ENCODE assay signal across 17 cellular contexts in the genomic region with DNA sequence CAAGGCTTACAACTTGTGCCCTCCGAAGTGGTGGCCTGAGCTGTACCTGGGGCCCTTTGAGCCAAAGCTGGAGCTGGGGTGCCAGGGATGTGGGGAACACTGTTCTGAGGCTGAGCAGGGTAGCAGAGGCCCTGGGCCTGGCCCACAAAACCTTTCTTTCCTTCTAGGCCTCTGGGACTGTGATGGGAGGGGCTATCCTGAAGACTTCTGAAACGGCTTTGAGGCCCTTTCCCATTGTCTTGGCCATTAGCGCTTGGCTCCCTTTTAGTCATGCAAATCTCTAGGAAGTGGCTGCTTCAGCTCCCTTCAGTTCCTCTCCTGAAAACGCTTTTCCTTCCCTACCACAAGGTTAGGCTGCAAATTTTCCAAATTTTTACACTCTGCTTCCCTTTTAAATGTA. TPM values are rescaled to one million over a fixed set of nuclear protein-coding genes. Genes with fewer than 3 reads are reported as not detected.
DNase-seq lines count a peak whose midpoint lies in the region; ATAC-seq and TF ChIP-seq lines count a peak whose summit lies in the region.
"Had no signal": no experiment of that assay in that cellular context is flagged by ENCODE, and none has a peak within 500 bp of the region (broad histone marks: within the 10 kb centered on the region; RNA-seq: fewer than 3 reads in every experiment).

No MANE protein-coding gene starts in this region.

- POLR2A ChIA-PET in WTC11 (lab: Charles Lee) = interaction anchor here (0.7 kb wide), 2 partner anchors 291 to 414 kb away, joined by 3 read pairs; no protein-coding TSS in a partner anchor

- no peak for TF ChIP-seq CTCF in WTC11 (IDR thresholded peaks at IDR 0.05)
- no peak for TF ChIP-seq CTCF in HFFc6 (IDR thresholded peaks at IDR 0.05)

- H3K4me1 Mint-ChIP-seq in WTC11 (peaks cover 83% of the 10 kb centered on the region), HFFc6 (ENCODE audit: low read depth) (peaks cover 28% of the 10 kb centered on the region)
- H3K4me1 Mint-ChIP-seq: IgD-negative memory B cell had no signal

- peaks cover 36% of the 10 kb centered on the region; the same call in 1 of the 2 replicates for H3K4me1 ChIP-seq in iPS-20b (ENCODE audit: insufficient read depth, low read length)

- intact Hi-C loops in cardiac septum (cut with DNase I) = loop anchor here (5.0 kb wide), 1 partner anchor 139 kb away; no protein-coding TSS in a partner anchor
- intact Hi-C loops in left cardiac atrium (cut with DNase I) = no loop called here

- peaks cover 8% of the 10 kb centered on the region for H3K27me3 Mint-ChIP-seq in WTC11 (ENCODE audit: low read depth)
- peaks cover 5% of the 10 kb centered on the region for H3K27me3 Mint-ChIP-seq in HFFc6 (ENCODE audit: insufficient read depth)

- H3K9me3 Mint-ChIP-seq in WTC11 (peaks cover 12% of the 10 kb centered on the region), HFFc6 (peaks cover under 1% of the 10 kb centered on the region; the same call in 1 of the 2 replicates)

- H3K36me3 Mint-ChIP-seq in WTC11 = peaks cover 18% of the 10 kb centered on the region
- peaks cover 2% of the 10 kb centered on the region; the same call in 1 of the 2 replicates for H3K36me3 Mint-ChIP-seq in HFFc6 (ENCODE audit: low read depth)
- H3K36me3 Mint-ChIP-seq: CD14-positive monocyte, IgD-negative memory B cell had no signal

- ATAC-seq in left cardiac atrium (no peak), WTC11 (peak; percentile 76)

- peak overlapping the region; percentile 37; the same call in 1 of the 2 replicates for H3K9ac ChIP-seq in iPS-20b (ENCODE audit: low read depth, low read length)

- no peaks in the 10 kb centered on the region for H3K36me3 ChIP-seq in iPS-20b (ENCODE audit: insufficient read depth, low read depth, low read length)

- H3K27me3 ChIP-seq in iPS-20b (ENCODE audit: insufficient read depth, low read length) = no peaks in the 10 kb centered on the region

- peak overlapping the region; percentile 97 for H3K27ac Mint-ChIP-seq in WTC11
- no peak overlapping the region for H3K27ac Mint-ChIP-seq in HFFc6
- H3K27ac Mint-ChIP-seq: IgD-negative memory B cell had no signal

- CTCF ChIA-PET in WTC11 (lab: Charles Lee) = interaction anchor here (0.6 to 2.7 kb wide), 7 partner anchors 8 to 303 kb away, joined by 3 to 14 read pairs (median 3); no protein-coding TSS in a partner anchor

- H3K27ac ChIP-seq in iPS-20b (ENCODE audit: low read length) = peak overlapping the region; percentile 57

- peaks cover 8% of the 10 kb centered on the region; the same call in 1 of the 2 replicates for H3K9me3 ChIP-seq in iPS-20b (ENCODE audit: insufficient read depth, low read depth, low read length)
- H3K9me3 ChIP-seq: Caco-2 had no signal

- H3K4me3 Mint-ChIP-seq in WTC11 (peak overlapping the region; percentile 29; the same call in 1 of the 2 replicates), HFFc6 (no peak overlapping the region)
- H3K4me3 Mint-ChIP-seq: CD14-positive monocyte, IgD-negative memory B cell had no signal

- H3K4me3 ChIP-seq in iPS-20b (ENCODE audit: low read length) = peak overlapping the region; percentile 9; the same call in 1 of the 2 replicates

- DNase-seq in cardiac septum (ENCODE audit: low spot score) (peak; percentile 53), left cardiac atrium (no peak), WTC11 (ENCODE audit: low spot score) (peak; percentile 58), NCI-H1436 (lab: John Stamatoyannopoulos, UW) (no peak), HFFc6 (no peak), SKM-1 treated with dmso at 0.1 percent for 144 hours (lab: John Stamatoyannopoulos, UW; ENCODE audit: unreplicated experiment) (no peak)
- no peak for DNase-seq in stimulated activated CD4-positive, alpha-beta T cell treated with anti-CD3 and anti-CD28 coated beads, Interleukin-2, amount 100 ng/mL, for 48 hours
- DNase-seq: GOT3, NCI-H1417, NCI-H2029, NCI-H510A, SIG-M5 had no signal

TF ChIP-seq in WTC11, 78 proteins besides CTCF, POLR2A, EP300 and RAD21:
- TF ChIP-seq, protein P1, sequence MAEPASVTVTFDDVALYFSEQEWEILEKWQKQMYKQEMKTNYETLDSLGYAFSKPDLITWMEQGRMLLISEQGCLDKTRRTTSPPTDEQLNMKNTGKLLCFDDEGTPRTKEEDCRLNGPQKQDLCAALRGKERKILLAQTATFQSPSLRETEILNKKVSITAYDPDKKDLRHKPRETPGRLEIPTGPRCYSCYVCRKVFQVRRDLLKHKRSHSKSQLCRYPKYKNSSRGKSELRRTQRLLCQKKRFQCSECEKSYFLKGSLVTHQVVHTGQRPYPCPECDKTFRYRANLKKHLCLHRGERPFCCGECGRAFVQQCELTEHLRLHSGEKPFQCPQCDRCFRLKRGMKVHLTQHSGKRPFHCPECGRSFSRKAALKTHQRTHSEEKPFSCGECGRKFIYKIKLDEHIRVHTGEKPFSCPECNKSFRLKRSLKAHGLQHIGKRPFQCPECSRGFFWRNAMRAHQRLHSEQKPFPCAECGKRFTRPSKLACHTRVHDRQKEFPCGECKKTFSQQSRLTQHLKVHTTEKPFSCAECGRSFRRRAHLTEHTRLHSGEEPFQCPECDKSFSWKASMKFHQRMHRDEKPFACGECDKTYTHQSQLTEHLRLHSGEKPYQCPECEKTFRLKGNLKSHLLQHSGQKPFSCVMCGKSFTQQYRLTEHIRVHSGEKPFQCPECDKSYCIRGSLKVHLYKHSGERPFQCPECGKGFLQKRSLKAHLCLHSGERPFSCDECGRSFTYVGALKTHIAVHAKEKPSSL (CRISPR knock-in tag; conservative IDR thresholded peaks at IDR 0.05) = peak; percentile 66; the same call in 1 of the 2 replicates
- no peak for TF ChIP-seq NFATC4 (CRISPR knock-in tag; IDR thresholded peaks at IDR 0.05)
- TF ChIP-seq ETV6 (CRISPR knock-in tag; IDR thresholded peaks at IDR 0.05) = peak; percentile 76; the same call in 1 of the 2 replicates
TF ChIP-seq in WTC11: peak in this region for 2.

RNA-seq across cellular contexts. Expression of a gene that starts 16.8 kb away (rescaled TPM):
- not detected for total RNA-seq in cardiac septum
- total RNA-seq in left cardiac atrium = under 1 TPM; 0.24 to 0.53 TPM
- 1.0 to 1.6 TPM (median 1.5 TPM) in 3 replicates for total RNA-seq in WTC11 (2021)
- total RNA-seq in HFFc6 (2021; fragmentation: NEBNext Ultra II Directional; extraction: Animal tissue kit (Norgen Biotek cat#: 25700)) = not detected
- total RNA-seq: A172, Caco-2 had no signal

RNA-seq across cellular contexts. Expression of a gene that starts 46.9 kb away (rescaled TPM):
- total RNA-seq in cardiac septum (not detected), left cardiac atrium (under 1 TPM; 0.71 to 0.84 TPM), WTC11 (2021) (24.4 to 32.4 TPM (median 30.7 TPM) in 3 replicates)
- total RNA-seq in HFFc6 (2021; fragmentation: NEBNext Ultra II Directional; extraction: Animal tissue kit (Norgen Biotek cat#: 25700)) = not detected
- total RNA-seq: A172 had no signal

Comparison
In these comparisons a context has a peak if more than half of its experiments do, and no peak if none do; other contexts are left out.
1. DNase-seq: peak in cardiac septum (single experiment) and WTC11 (single experiment); none in left cardiac atrium (single experiment), NCI-H1436 (single experiment), stimulated activated CD4-positive, alpha-beta T cell treated with anti-CD3 and anti-CD28 coated beads, Interleukin-2, amount 100 ng/mL, for 48 hours (0 of 2), HFFc6 (single experiment) and SKM-1 treated with dmso at 0.1 percent for 144 hours (single experiment).
2. RNA of a gene that starts 46.9 kb away (total RNA-seq): 24.4 to 32.4 TPM in WTC11; 0.71 to 0.84 TPM in left cardiac atrium, not detected in cardiac septum (single experiment) and not detected in HFFc6; every median in the first group is over 10 times any median in the second.